ENCODE assay signal across 1 cellular context in genomic region chr6:33248932-33249731, GRCh38.
TF ChIP-seq lines count a peak whose summit lies in the region.

No MANE protein-coding gene starts in this region.

TF ChIP-seq in HepG2, 621 proteins besides CTCF, POLR2A, EP300 and RAD21 (continued from another document and continues in another):
- TF ChIP-seq THAP9 (CRISPR knock-in tag; IDR thresholded peaks at IDR 0.05; ENCODE audit: borderline replicate concordance), result 0 out of 2 replicates have a peak, but pooled peaks have one; percentile 52
- TF ChIP-seq ZNF180 (CRISPR knock-in tag; IDR thresholded peaks at IDR 0.05; ENCODE audit: borderline replicate concordance, low read depth), result no peak
- TF ChIP-seq TEF (CRISPR knock-in tag; IDR thresholded peaks at IDR 0.05), result no peak
- TF ChIP-seq TARDBP (CRISPR knock-in tag; IDR thresholded peaks at IDR 0.05), result peak; percentile 87
- TF ChIP-seq NONO (IDR thresholded peaks at IDR 0.05), result no peak
- TF ChIP-seq NONO (CRISPR knock-in tag; conservative IDR thresholded peaks at IDR 0.05), result peak; percentile 97
- TF ChIP-seq MED13 (CRISPR knock-in tag; IDR thresholded peaks at IDR 0.05), result peak; percentile 87
- TF ChIP-seq RELA (CRISPR knock-in tag; IDR thresholded peaks at IDR 0.05), result 0 out of 2 replicates have a peak, but pooled peaks have one; percentile 70
- peak; percentile 83 for TF ChIP-seq PBX2 (CRISPR knock-in tag; IDR thresholded peaks at IDR 0.05)
- TF ChIP-seq AFF4 (CRISPR knock-in tag; IDR thresholded peaks at IDR 0.05), result no peak
- no peak for TF ChIP-seq ZNF282 (IDR thresholded peaks at IDR 0.05; ENCODE audit: partially characterized antibody)
- TF ChIP-seq ZNF775 (CRISPR knock-in tag; IDR thresholded peaks at IDR 0.05; ENCODE audit: borderline replicate concordance), result no peak; the same call in 1 of the 2 replicates
- TF ChIP-seq SALL2 (CRISPR knock-in tag; IDR thresholded peaks at IDR 0.05), result no peak
- TF ChIP-seq MIER2 (CRISPR knock-in tag; IDR thresholded peaks at IDR 0.05), result 0 out of 2 replicates have a peak, but pooled peaks have one; percentile 9
- 0 out of 2 replicates have a peak, but pooled peaks have one; percentile 62 for TF ChIP-seq TGIF2 (CRISPR knock-in tag; IDR thresholded peaks at IDR 0.05)
- no peak for TF ChIP-seq ZFP36L2 (CRISPR knock-in tag; IDR thresholded peaks at IDR 0.05)
- 0 out of 2 replicates have a peak, but pooled peaks have one; percentile 42 for TF ChIP-seq PCBP1 (IDR thresholded peaks at IDR 0.05; ENCODE audit: borderline replicate concordance, low read depth, low read length)
- no peak for TF ChIP-seq FOXP1 (IDR thresholded peaks at IDR 0.05)
- 0 out of 2 replicates have a peak, but pooled peaks have one; percentile 3 for TF ChIP-seq FOXP1 (CRISPR knock-in tag; IDR thresholded peaks at IDR 0.05)
- no peak for TF ChIP-seq CENPBD1 (CRISPR knock-in tag; IDR thresholded peaks at IDR 0.05; ENCODE audit: borderline replicate concordance, low read depth)
- TF ChIP-seq CAMTA2 (CRISPR knock-in tag; IDR thresholded peaks at IDR 0.05; ENCODE audit: borderline replicate concordance), result no peak
- TF ChIP-seq ZNF30 (CRISPR knock-in tag; IDR thresholded peaks at IDR 0.05), result no peak
- 0 out of 2 replicates have a peak, but pooled peaks have one; percentile 3 for TF ChIP-seq CEBPG (CRISPR knock-in tag; IDR thresholded peaks at IDR 0.05)
- TF ChIP-seq ZNF232 (CRISPR knock-in tag; IDR thresholded peaks at IDR 0.05; ENCODE audit: borderline replicate concordance), result 0 out of 2 replicates have a peak, but pooled peaks have one; percentile 62
- 0 out of 2 replicates have a peak, but pooled peaks have one; percentile 13 for TF ChIP-seq ZBTB20 (CRISPR knock-in tag; IDR thresholded peaks at IDR 0.05; ENCODE audit: borderline replicate concordance, low read depth)
- no peak for TF ChIP-seq SKIL (CRISPR knock-in tag; IDR thresholded peaks at IDR 0.05; ENCODE audit: borderline replicate concordance)
- TF ChIP-seq MXI1 (IDR thresholded peaks at IDR 0.05; ENCODE audit: borderline replicate concordance, low read depth, low read length), result peak; percentile 81; the same call in 2 of the 3 replicates
- TF ChIP-seq ZSCAN12 (CRISPR knock-in tag; IDR thresholded peaks at IDR 0.05), result no peak
- TF ChIP-seq ZNF33B (CRISPR knock-in tag; IDR thresholded peaks at IDR 0.05), result no peak; the same call in 1 of the 2 replicates
- TF ChIP-seq MTA1 (CRISPR knock-in tag; IDR thresholded peaks at IDR 0.05; ENCODE audit: borderline replicate concordance), result peak; percentile 67; the same call in 1 of the 2 replicates
- TF ChIP-seq PAWR (CRISPR knock-in tag; IDR thresholded peaks at IDR 0.05; ENCODE audit: borderline replicate concordance), result peak; percentile 90; the same call in 1 of the 2 replicates
- TF ChIP-seq GRHL1 (CRISPR knock-in tag; conservative IDR thresholded peaks at IDR 0.05), result no peak
- peak; percentile 69 for TF ChIP-seq DMAP1 (CRISPR knock-in tag; IDR thresholded peaks at IDR 0.05)
- TF ChIP-seq ZNF512B (CRISPR knock-in tag; IDR thresholded peaks at IDR 0.05; ENCODE audit: borderline replicate concordance), result no peak
- peak; percentile 88 for TF ChIP-seq GABPB1 (CRISPR knock-in tag; IDR thresholded peaks at IDR 0.05)
- no peak; the same call in 1 of the 2 replicates for TF ChIP-seq BCL3 (CRISPR knock-in tag; IDR thresholded peaks at IDR 0.05)
